Comparison of ENCODE assay signal across 21 cellular contexts in the genomic region with DNA sequence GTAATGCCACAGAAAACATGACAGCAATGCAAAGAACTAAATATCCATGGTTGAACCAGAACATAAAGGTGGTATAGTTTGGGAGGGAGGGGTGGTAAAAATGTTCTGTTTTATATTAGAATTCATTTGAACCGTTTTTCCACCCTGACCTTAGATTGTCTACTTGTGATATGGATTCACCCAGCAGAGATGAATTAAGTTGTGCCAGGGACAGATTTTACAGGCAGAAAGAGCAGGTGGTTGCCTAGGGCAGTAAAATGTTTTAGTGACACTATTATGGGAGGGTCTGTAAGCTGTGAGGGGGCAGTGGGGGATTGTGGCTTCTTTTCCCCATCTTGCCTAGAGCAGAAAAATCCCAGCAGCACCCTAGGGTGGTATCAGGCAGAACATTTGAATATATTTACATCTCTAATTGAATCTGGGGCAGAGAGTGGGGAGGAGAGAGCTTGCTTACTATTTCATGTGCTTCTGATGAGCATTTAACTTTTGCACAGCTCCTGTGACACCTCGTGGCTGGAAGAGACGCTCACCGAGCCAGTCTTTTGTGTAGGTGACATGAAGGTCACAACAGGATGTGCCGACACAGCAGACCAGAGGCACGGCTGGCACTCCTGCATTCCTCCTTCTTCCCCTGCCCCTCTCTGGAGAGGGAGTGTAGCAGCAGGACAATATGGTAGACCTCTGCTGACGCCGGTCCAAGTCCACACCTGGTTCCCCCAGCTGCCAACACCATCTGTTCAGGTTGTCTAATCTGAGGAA.
"Had no signal": no experiment of that assay in that cellular context is flagged by ENCODE, and none has a peak within 500 bp of the region (broad histone marks: within the 10 kb centered on the region; RNA-seq: fewer than 3 reads in every experiment).

No MANE protein-coding gene starts in this region.

- H3K9me3 Mint-ChIP-seq: activated CD4-positive, alpha-beta T cell treated with anti-CD3 and anti-CD28 coated beads, Interleukin-2, amount 10 ng/mL, durations not matched to agents 7 days and 5 days; activated naive CD4-positive, alpha-beta T cell treated with anti-CD3 and anti-CD28 coated beads, Interleukin-2, amount 50 U/mL, for 72 hours; activated T-cell treated with anti-CD3 and anti-CD28 coated beads, Interleukin-2, amount 50 U/mL, for 24 hours; dendritic cell treated with granulocyte-macrophage colony-stimulating factor and Interleukin-4, amounts not matched to agents 40 ng/mL and 50 ng/mL, for 4 days; naive thymus-derived CD4-positive, alpha-beta T cell; stimulated activated effector memory CD8-positive, alpha-beta T cell treated with anti-CD3 and anti-CD28 coated beads, Interleukin-12 subunit alpha, Interleukin-12 subunit beta, amount 100 ng/mL, for 72 hours; WTC11 had no signal

- H3K36me3 Mint-ChIP-seq: activated CD8-positive, alpha-beta memory T cell treated with anti-CD3 and anti-CD28 coated beads, Interleukin-2, amount 10 ng/mL, durations not matched to agents 7 days and 5 days; activated naive CD4-positive, alpha-beta T cell treated with anti-CD3 and anti-CD28 coated beads, Interleukin-2, amount 50 U/mL, for 72 hours; naive thymus-derived CD4-positive, alpha-beta T cell; stimulated activated effector memory CD8-positive, alpha-beta T cell treated with anti-CD3 and anti-CD28 coated beads, Interleukin-12 subunit alpha, Interleukin-12 subunit beta, amount 100 ng/mL, for 72 hours; WTC11 had no signal

- H3K4me3 Mint-ChIP-seq: activated CD4-positive, alpha-beta T cell treated with anti-CD3 and anti-CD28 coated beads, Interleukin-2, amount 10 ng/mL, durations not matched to agents 7 days and 5 days; activated CD8-positive, alpha-beta memory T cell treated with anti-CD3 and anti-CD28 coated beads, Interleukin-2, amount 10 ng/mL, durations not matched to agents 7 days and 5 days; activated T-cell treated with anti-CD3 and anti-CD28 coated beads, Interleukin-2, amount 50 U/mL, for 24 hours; dendritic cell treated with granulocyte-macrophage colony-stimulating factor and Interleukin-4, amounts not matched to agents 40 ng/mL and 50 ng/mL, for 4 days; effector memory CD8-positive, alpha-beta T cell; naive thymus-derived CD4-positive, alpha-beta T cell; stimulated activated effector memory CD8-positive, alpha-beta T cell treated with anti-CD3 and anti-CD28 coated beads, Interleukin-12 subunit alpha, Interleukin-12 subunit beta, amount 100 ng/mL, for 72 hours; WTC11 had no signal

- H3K27ac Mint-ChIP-seq: activated CD4-positive, alpha-beta T cell treated with anti-CD3 and anti-CD28 coated beads, Interleukin-2, amount 10 ng/mL, durations not matched to agents 7 days and 5 days; activated CD8-positive, alpha-beta memory T cell treated with anti-CD3 and anti-CD28 coated beads, Interleukin-2, amount 10 ng/mL, durations not matched to agents 7 days and 5 days; activated naive CD4-positive, alpha-beta T cell treated with anti-CD3 and anti-CD28 coated beads, Interleukin-2, amount 50 U/mL, for 72 hours; activated T-cell treated with anti-CD3 and anti-CD28 coated beads, Interleukin-2, amount 50 U/mL, for 24 hours; dendritic cell treated with granulocyte-macrophage colony-stimulating factor and Interleukin-4, amounts not matched to agents 40 ng/mL and 50 ng/mL, for 4 days; effector memory CD8-positive, alpha-beta T cell; naive thymus-derived CD4-positive, alpha-beta T cell; stimulated activated effector memory CD8-positive, alpha-beta T cell treated with anti-CD3 and anti-CD28 coated beads, Interleukin-12 subunit alpha, Interleukin-12 subunit beta, amount 100 ng/mL, for 72 hours; WTC11 had no signal

- H3K4me1 Mint-ChIP-seq: activated CD4-positive, alpha-beta T cell treated with anti-CD3 and anti-CD28 coated beads, Interleukin-2, amount 10 ng/mL, durations not matched to agents 7 days and 5 days; activated CD8-positive, alpha-beta memory T cell treated with anti-CD3 and anti-CD28 coated beads, Interleukin-2, amount 10 ng/mL, durations not matched to agents 7 days and 5 days; naive thymus-derived CD4-positive, alpha-beta T cell; stimulated activated effector memory CD8-positive, alpha-beta T cell treated with anti-CD3 and anti-CD28 coated beads, Interleukin-12 subunit alpha, Interleukin-12 subunit beta, amount 100 ng/mL, for 72 hours had no signal

- H3K27ac ChIP-seq: brain microvascular endothelial cell, epithelial cell of prostate, gastrocnemius medialis, thyroid gland had no signal

- H3K9me3 ChIP-seq: gastrocnemius medialis, thyroid gland had no signal

- FAIRE-seq: small intestine, urothelium cell line had no signal

- H3K4me3 ChIP-seq: gastrocnemius medialis, thyroid gland had no signal

- H3K27me3 ChIP-seq: brain microvascular endothelial cell, gastrocnemius medialis, thyroid gland had no signal

- H3K36me3 ChIP-seq: brain microvascular endothelial cell, gastrocnemius medialis, thyroid gland had no signal

- DNase-seq: activated CD4-positive, alpha-beta T cell treated with anti-CD3 and anti-CD28 coated beads, Interleukin-2, amount 10 ng/mL, durations not matched to agents 7 days and 5 days; activated CD8-positive, alpha-beta memory T cell treated with anti-CD3 and anti-CD28 coated beads, Interleukin-2, amount 10 ng/mL, durations not matched to agents 7 days and 5 days; activated effector memory CD4-positive, alpha-beta T cell treated with anti-CD3 and anti-CD28 coated beads, Interleukin-2, amount 50 U/mL, for 16 hours; activated T-cell treated with anti-CD3 and anti-CD28 coated beads, Interleukin-2, amount 50 U/mL, for 24 hours; amygdala; brain microvascular endothelial cell; cerebellar nuclear complex; effector memory CD8-positive, alpha-beta T cell; gastrocnemius medialis; hippocampal formation; kidney glomerular epithelial cell; naive thymus-derived CD4-positive, alpha-beta T cell; posterior cingulate gyrus; small intestine; thyroid gland had no signal

- H3K27me3 Mint-ChIP-seq: activated CD8-positive, alpha-beta memory T cell treated with anti-CD3 and anti-CD28 coated beads, Interleukin-2, amount 10 ng/mL, durations not matched to agents 7 days and 5 days; effector memory CD8-positive, alpha-beta T cell had no signal

- ATAC-seq: activated CD8-positive, alpha-beta memory T cell treated with anti-CD3 and anti-CD28 coated beads, Interleukin-2, amount 10 ng/mL, durations not matched to agents 7 days and 5 days; activated naive CD4-positive, alpha-beta T cell treated with anti-CD3 and anti-CD28 coated beads, Interleukin-2, amount 50 U/mL, for 72 hours; effector memory CD8-positive, alpha-beta T cell; naive thymus-derived CD4-positive, alpha-beta T cell; stimulated activated effector memory CD8-positive, alpha-beta T cell treated with anti-CD3 and anti-CD28 coated beads, Interleukin-12 subunit alpha, Interleukin-12 subunit beta, amount 100 ng/mL, for 72 hours; WTC11 had no signal

- H3K4me1 ChIP-seq: gastrocnemius medialis, thyroid gland had no signal
